Comparison of ENCODE assay signal across 15 cellular contexts in genomic region chr1:203968728-203969127, GRCh38.
"Had no signal": no experiment of that assay in that cellular context is flagged by ENCODE, and none has a peak within 500 bp of the region (broad histone marks: within the 10 kb centered on the region; RNA-seq: fewer than 3 reads in every experiment).

No MANE protein-coding gene starts in this region.

- H3K27ac ChIP-seq: hepatocyte, left lung, neutrophil had no signal

- H3K4me2 ChIP-seq: hepatocyte, smooth muscle cell had no signal

- DNase-seq: activated CD4-positive, alpha-beta T cell treated with anti-CD3 and anti-CD28 coated beads, Interleukin-2, amount 10 ng/mL, durations not matched to agents 7 days and 5 days; activated CD8-positive, alpha-beta memory T cell treated with anti-CD3 and anti-CD28 coated beads for 24 hours; activated gamma-delta T cell treated with Interleukin-2 at 50 U/mL for 16 hours; activated naive CD8-positive, alpha-beta T cell treated with anti-CD3 and anti-CD28 coated beads for 36 hours; cerebellar nuclear complex; effector CD8-positive, alpha-beta T cell; left lung; mesenchymal stem cell; natural killer cell; posterior cingulate gyrus; retina; stimulated activated naive CD8-positive, alpha-beta T cell treated with anti-CD3 and anti-CD28 coated beads, Interleukin-15, Interleukin-2, amounts not matched to agents 100 U/mL and 50 U/mL, for 24 hours had no signal

- H3K4me3 ChIP-seq: hepatocyte, left lung, smooth muscle cell had no signal

- H3K9me3 ChIP-seq: neutrophil had no signal

- H2AFZ ChIP-seq: hepatocyte had no signal

- H3K27me3 ChIP-seq: hepatocyte, left lung, neutrophil had no signal

- ATAC-seq: left lung; natural killer cell; stimulated activated naive CD8-positive, alpha-beta T cell treated with anti-CD3 and anti-CD28 coated beads, Interleukin-15, Interleukin-2, amounts not matched to agents 100 U/mL and 50 U/mL, for 24 hours had no signal

- H3K36me3 ChIP-seq: left lung, neutrophil had no signal

- H3K4me1 ChIP-seq: left lung had no signal

- H3K79me2 ChIP-seq: hepatocyte had no signal
